In the genomic region with DNA sequence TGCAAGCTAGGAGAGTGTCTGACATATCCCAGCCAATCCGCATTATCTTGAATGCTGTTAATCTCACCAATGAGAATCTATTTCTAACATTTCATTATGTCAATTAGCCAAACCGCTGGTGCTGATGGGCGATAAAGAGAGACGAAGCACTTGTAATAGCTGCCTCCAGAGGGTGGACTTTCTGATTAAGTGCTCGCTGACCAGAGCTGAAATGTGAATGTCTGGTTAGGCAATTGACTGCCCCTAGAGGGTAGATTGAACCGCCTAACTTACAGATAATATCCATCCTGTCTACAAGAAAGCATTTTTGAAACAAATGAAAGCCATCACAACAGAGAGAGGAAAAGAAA, we compare ENCODE assay signal across 8 cellular contexts. TPM values are rescaled to one million over a fixed set of nuclear protein-coding genes. Genes with fewer than 3 reads are reported as not detected.
DNase-seq lines count a peak whose midpoint lies in the region; ATAC-seq, FAIRE-seq and TF ChIP-seq lines count a peak whose summit lies in the region.

No MANE protein-coding gene starts in this region.

- peak overlapping the region; percentile 71 for H3K4me3 ChIP-seq in OCI-LY1 (ENCODE audit: low read depth, low read length, poor library complexity, severe bottlenecking)
- H3K4me3 ChIP-seq in GM12878, result peak overlapping the region; percentile 87
- peak overlapping the region; percentile 100 for H3K4me3 ChIP-seq in iPS-15b (ENCODE audit: low read depth, low read length)
- peak overlapping the region; percentile 68 to 99 (median 83) for H3K4me3 ChIP-seq in skin epidermis

- H3K36me3 ChIP-seq in OCI-LY1 (ENCODE audit: insufficient read depth, low read length) (peaks cover 33% of the 10 kb centered on the region), GM12878 (ENCODE audit: control insufficient read depth in 2 of 2, insufficient read depth in 2 of 2, low read length in 1 of 2) (peaks cover 4 to 10% of the 10 kb centered on the region in 2 experiments), iPS-15b (ENCODE audit: control insufficient read depth, insufficient read depth, low read length) (peaks cover 11% of the 10 kb centered on the region)

- FAIRE-seq in GM12878 (lab: Jason Lieb, UNC), result no peak

- H3K9me3 ChIP-seq in OCI-LY1 (ENCODE audit: low read length) (no peaks in the 10 kb centered on the region), GM12878 (replicated peaks; ENCODE audit: control insufficient read depth, insufficient read depth, low read length) (no peaks in the 10 kb centered on the region), iPS-15b (ENCODE audit: control insufficient read depth, insufficient read depth, low read length) (no peaks in the 10 kb centered on the region)

- H3K79me2 ChIP-seq in OCI-LY1 (ENCODE audit: insufficient read depth, low read length) (no peaks in the 10 kb centered on the region), GM12878 (ENCODE audit: control insufficient read depth, insufficient read depth, low read length) (peaks cover 17% of the 10 kb centered on the region)

- WGBS in GM12878 (ENCODE audit: insufficient coverage, insufficient replicate concordance, low lambda C conversion rate, missing lambda C conversion rate), result under 1% methylated on average over 6 of the region's 6 CpGs

- H2AFZ ChIP-seq in OCI-LY1 (ENCODE audit: low read length) (0 out of 2 replicates have a peak overlapping the region, but pooled peaks have one; percentile 3), GM12878 (ENCODE audit: control insufficient read depth, low read depth, low read length) (peak overlapping the region; percentile 84)

- DNase-seq in COLO829 (ENCODE audit: low spot score), result peak; percentile 92
- peak; percentile 66 for DNase-seq in GM19240 (ENCODE audit: insufficient read length, low spot score)
- DNase-seq in HT-29 (ENCODE audit: low spot score), result peak; percentile 96
- no peak for DNase-seq in GM12878 (ENCODE audit: low read depth, low spot score)

- in situ Hi-C loops in GM12878 (cut with MboI), result no loop called here

- BruUV-seq in GM12878 (replicated peaks; lab: Mats Ljungman, UMichigan), result no TSS peak

- ATAC-seq in GM12878 (peak; percentile 70), GM21526 (IDR thresholded peaks at IDR 0.05; ENCODE audit: low FRiP score, unreplicated experiment) (no peak)

- SMC1A ChIA-PET in GM12878 (lab: Charles Lee; ENCODE audit: uncharacterized antibody, unreplicated experiment), result interaction anchor here (0.8 to 1.8 kb wide), 4 partner anchors 24 to 131 kb away, joined by 3 to 8 read pairs (median 4); a partner anchor contains a TSS

- H3K27me3 ChIP-seq in OCI-LY1 (ENCODE audit: insufficient read depth, low read length), result no peaks in the 10 kb centered on the region
- H3K27me3 ChIP-seq in GM12878 (replicated peaks in 1 of 2; ENCODE audit: control insufficient read depth in 2 of 2, insufficient read depth in 2 of 2, low read length in 1 of 2), result peaks cover 0 to 1% of the 10 kb centered on the region in 2 experiments; a peak in 1 of 4 replicates
- no peaks in the 10 kb centered on the region for H3K27me3 ChIP-seq in iPS-15b (ENCODE audit: control insufficient read depth, insufficient read depth, low read length)

- POLR2A ChIA-PET in GM12878 (lab: Charles Lee), result interaction anchor here (0.5 to 1.0 kb wide), 4 partner anchors 23 to 81 kb away, joined by 3 to 8 read pairs (median 4); a partner anchor contains a TSS

- H3K9me2 ChIP-seq in OCI-LY1 (ENCODE audit: low read depth, low read length), result no peaks in the 10 kb centered on the region

- intact Hi-C loops in GM12878 (cut with micrococcal nuclease; ENCODE audit: unreplicated experiment), result loop anchor here (1.0 kb wide), 1 partner anchor 94 kb away; no protein-coding TSS in a partner anchor

- H3K9ac ChIP-seq in OCI-LY1 (ENCODE audit: low read length) (peak overlapping the region; percentile 73), GM12878 (ENCODE audit: control insufficient read depth, insufficient read depth, low read length) (peak overlapping the region; percentile 79), iPS-15b (ENCODE audit: low read depth, low read length) (peak overlapping the region; percentile 78)

- CTCF ChIA-PET in GM12878 (lab: Yijun Ruan, JAX), result interaction anchor here (1.0 to 3.3 kb wide), 4 partner anchors 24 to 131 kb away, joined by 3 to 18 read pairs (median 5); a partner anchor contains a TSS

- no peak for TF ChIP-seq POLR2A in GM12878 (IDR thresholded peaks at IDR 0.05; ENCODE audit: low read depth, low read length)

- H3K4me2 ChIP-seq in OCI-LY1 (ENCODE audit: low read length) (peak overlapping the region; percentile 78), GM12878 (ENCODE audit: control insufficient read depth, insufficient read depth) (peak overlapping the region; percentile 88)

- peak; percentile 31; the same call in 1 of the 2 replicates for TF ChIP-seq RAD21 in GM12878 (IDR thresholded peaks at IDR 0.05; ENCODE audit: insufficient read depth, low read depth, low read length)

- RAD21 ChIA-PET in GM12878 (lab: Charles Lee; ENCODE audit: unreplicated experiment), result interaction anchor here (0.5 to 1.7 kb wide), 6 partner anchors 45 to 139 kb away, joined by 3 to 10 read pairs (median 4); a partner anchor contains a TSS

- H4K20me1 ChIP-seq in OCI-LY1 (ENCODE audit: insufficient read depth, low read length), result no peaks in the 10 kb centered on the region
- H4K20me1 ChIP-seq in GM12878 (ENCODE audit: control insufficient read depth, insufficient read depth), result no peaks in the 10 kb centered on the region

- TF ChIP-seq CTCF in OCI-LY1 (IDR thresholded peaks at IDR 0.05; ENCODE audit: low read length) (peak; percentile 55), GM12878 (IDR thresholded peaks at IDR 0.05 in 2 of 3, conservative IDR thresholded peaks at IDR 0.05 in 1 of 3; ENCODE audit: control insufficient read depth in 2 of 3, extremely low read depth in 1 of 3, insufficient read depth in 1 of 3, low read depth in 3 of 3, low read length in 3 of 3) (peak; percentile 32 to 36 (median 32); a peak in 4 of 6 replicates)

- TF ChIP-seq EP300 in GM12878 (IDR thresholded peaks at IDR 0.05; ENCODE audit: borderline replicate concordance in 1 of 2, control insufficient read depth in 1 of 2, low read depth in 2 of 2, low read length in 2 of 2), result no peak

- H3F3A ChIP-seq in OCI-LY1 (ENCODE audit: insufficient read depth, low read length), result no peaks in the 10 kb centered on the region

- H3K4me1 ChIP-seq in OCI-LY1 (ENCODE audit: insufficient read depth, low read length, severe bottlenecking) (peaks cover 26% of the 10 kb centered on the region), GM12878 (ENCODE audit: control insufficient read depth, insufficient read depth, low read length) (peaks cover 25% of the 10 kb centered on the region), iPS-15b (ENCODE audit: control insufficient read depth, insufficient read depth, low read length) (peaks cover 4% of the 10 kb centered on the region)

- H3K27ac ChIP-seq in OCI-LY1 (ENCODE audit: low read depth, low read length, poor library complexity, severe bottlenecking) (peak overlapping the region; percentile 73), GM12878 (ENCODE audit: control insufficient read depth, insufficient read depth) (peak overlapping the region; percentile 89), skin epidermis (peak overlapping the region in 20 of 21 experiments; percentile 64 to 96 (median 90))

RNA-seq across cellular contexts. Expression of a gene that starts 0.6 kb away (rescaled TPM):
- total RNA-seq in HT-29 (2014; rRNA removed; shearing (Covaris generic)), result 96.1 and 120 TPM in 2 replicates
- total RNA-seq in GM12878 (2013; cell fraction: nucleolus; rRNA removed), result 22.0 and 26.3 TPM in 2 replicates
- total RNA-seq in GM12878 (2014; rRNA removed) (26.5 and 30.6 TPM in 2 replicates), GM12878 (2014; rRNA removed; fragmentation: Illumina TruSeq; extraction: Trizol) (22.4 and 30.9 TPM in 2 replicates), GM12878 (2021) (75.8 and 79.0 TPM in 2 replicates)
- polyA plus RNA-seq in GM12878 (2011; ENCODE audit: low read depth), result 6.1 TPM
- polyA plus RNA-seq in GM12878 (2011; rRNA removed) (17.4 and 26.4 TPM in 2 replicates), GM12878 (2014; fragmentation: Illumina TruSeq; extraction: Trizol) (9.2 and 14.0 TPM in 2 replicates), GM12878 (2014; fragmentation: Nextera tagmentation; extraction: Ambion mirVana) (1 to 10 TPM; 1.4 to 3.0 TPM), GM12878 (2014; rRNA removed) (44.6 and 46.5 TPM in 2 replicates), GM12878 (2016; fragmentation: Nextera tagmentation; extraction: Ambion mirVana) (100 to 1,000 TPM; 103 TPM)
- polyA plus RNA-seq in GM12878 (2011; cell fraction: cytosol; rRNA removed), result 33.3 and 42.0 TPM in 2 replicates
- polyA plus RNA-seq in GM12878 (2011; cell fraction: nucleus; rRNA removed), result 24.8 and 43.8 TPM in 2 replicates
- polyA plus RNA-seq in GM12878 (2012), result 20.2 and 22.0 TPM in 2 replicates
- polyA minus RNA-seq in GM12878 (2011; rRNA and poly(A)+ RNA removed), result 12.8 and 20.6 TPM in 2 replicates
- polyA minus RNA-seq in GM12878 (2011; cell fraction: cytosol; rRNA and poly(A)+ RNA removed), result 14.4 and 21.1 TPM in 2 replicates
- 9.4 and 20.5 TPM in 2 replicates for polyA minus RNA-seq in GM12878 (2011; cell fraction: nucleus; rRNA and poly(A)+ RNA removed)

RNA-seq across cellular contexts. Expression of a gene that starts 10.1 kb away (rescaled TPM):
- 2.7 and 3.6 TPM in 2 replicates for total RNA-seq in HT-29 (2014; rRNA removed; shearing (Covaris generic))
- 3.0 TPM in 2 replicates for total RNA-seq in GM12878 (2013; cell fraction: nucleolus; rRNA removed)
- total RNA-seq in GM12878 (2014; rRNA removed) (0.38 and 0.40 TPM in 2 replicates), GM12878 (2014; rRNA removed; fragmentation: Illumina TruSeq; extraction: Trizol) (0.41 and 0.45 TPM in 2 replicates), GM12878 (2021) (1.3 and 1.4 TPM in 2 replicates)
- polyA plus RNA-seq in GM12878 (2011; ENCODE audit: low read depth), result 0.38 TPM
- polyA plus RNA-seq in GM12878 (2011; rRNA removed) (0.16 and 0.24 TPM in 2 replicates), GM12878 (2014; fragmentation: Illumina TruSeq; extraction: Trizol) (0.48 and 0.59 TPM in 2 replicates), GM12878 (2014; fragmentation: Nextera tagmentation; extraction: Ambion mirVana) (under 1 TPM; 0.26 to 0.34 TPM), GM12878 (2014; rRNA removed) (0.72 and 0.93 TPM in 2 replicates), GM12878 (2016; fragmentation: Nextera tagmentation; extraction: Ambion mirVana) (under 1 TPM; 0.30 to 0.68 TPM)
- 0.19 and 0.22 TPM in 2 replicates for polyA plus RNA-seq in GM12878 (2011; cell fraction: cytosol; rRNA removed)
- polyA plus RNA-seq in GM12878 (2011; cell fraction: nucleus; rRNA removed), result 1.2 TPM in 2 replicates
- 0.51 and 0.62 TPM in 2 replicates for polyA plus RNA-seq in GM12878 (2012)
- polyA minus RNA-seq in GM12878 (2011; rRNA and poly(A)+ RNA removed), result 0.73 and 1.3 TPM in 2 replicates
- polyA minus RNA-seq in GM12878 (2011; cell fraction: cytosol; rRNA and poly(A)+ RNA removed), result 0.21 and 0.27 TPM in 2 replicates
- 0.60 and 1.5 TPM in 2 replicates for polyA minus RNA-seq in GM12878 (2011; cell fraction: nucleus; rRNA and poly(A)+ RNA removed)

RNA-seq across cellular contexts. Expression of a gene that starts 23.9 kb away (rescaled TPM):
- 145 and 154 TPM in 2 replicates for total RNA-seq in HT-29 (2014; rRNA removed; shearing (Covaris generic))
- 43.7 and 54.0 TPM in 2 replicates for total RNA-seq in GM12878 (2013; cell fraction: nucleolus; rRNA removed)
- total RNA-seq in GM12878 (2014; rRNA removed) (18.5 and 24.6 TPM in 2 replicates), GM12878 (2014; rRNA removed; fragmentation: Illumina TruSeq; extraction: Trizol) (11.0 and 13.9 TPM in 2 replicates), GM12878 (2021) (28.2 and 29.9 TPM in 2 replicates)
- 13.5 TPM for polyA plus RNA-seq in GM12878 (2011; ENCODE audit: low read depth)
- polyA plus RNA-seq in GM12878 (2011; rRNA removed) (16.0 and 26.4 TPM in 2 replicates), GM12878 (2014; fragmentation: Illumina TruSeq; extraction: Trizol) (8.6 and 18.8 TPM in 2 replicates), GM12878 (2014; fragmentation: Nextera tagmentation; extraction: Ambion mirVana) (1 to 10 TPM; 1.3 to 1.6 TPM), GM12878 (2014; rRNA removed) (26.6 and 28.7 TPM in 2 replicates), GM12878 (2016; fragmentation: Nextera tagmentation; extraction: Ambion mirVana) (10 to 100 TPM; 25.6 to 31.9 TPM)
- 29.0 and 32.3 TPM in 2 replicates for polyA plus RNA-seq in GM12878 (2011; cell fraction: cytosol; rRNA removed)
- 58.9 and 66.4 TPM in 2 replicates for polyA plus RNA-seq in GM12878 (2011; cell fraction: nucleus; rRNA removed)
- 21.4 and 25.9 TPM in 2 replicates for polyA plus RNA-seq in GM12878 (2012)
- polyA minus RNA-seq in GM12878 (2011; rRNA and poly(A)+ RNA removed), result 21.4 and 34.4 TPM in 2 replicates
- polyA minus RNA-seq in GM12878 (2011; cell fraction: cytosol; rRNA and poly(A)+ RNA removed), result 7.7 and 7.9 TPM in 2 replicates
- 17.8 and 26.8 TPM in 2 replicates for polyA minus RNA-seq in GM12878 (2011; cell fraction: nucleus; rRNA and poly(A)+ RNA removed)

RNA-seq across cellular contexts. Expression of a gene that starts 51.8 kb away (rescaled TPM):
- total RNA-seq in HT-29 (2014; rRNA removed; shearing (Covaris generic)), result 10.7 and 12.6 TPM in 2 replicates
- total RNA-seq in GM12878 (2013; cell fraction: nucleolus; rRNA removed), result 0.58 and 0.83 TPM in 2 replicates
- total RNA-seq in GM12878 (2014; rRNA removed) (0.05 and 0.06 TPM in 2 replicates), GM12878 (2014; rRNA removed; fragmentation: Illumina TruSeq; extraction: Trizol) (0.05 TPM in 1 of 2 replicates, not detected in the other), GM12878 (2021) (0.32 and 0.38 TPM in 2 replicates)
- 0.09 TPM for polyA plus RNA-seq in GM12878 (2011; ENCODE audit: low read depth)
- polyA plus RNA-seq in GM12878 (2011; rRNA removed) (0.03 TPM in 2 replicates), GM12878 (2014; fragmentation: Illumina TruSeq; extraction: Trizol) (0.07 TPM in 1 of 2 replicates, not detected in the other), GM12878 (2014; fragmentation: Nextera tagmentation; extraction: Ambion mirVana) (not detected), GM12878 (2014; rRNA removed) (0.03 and 0.04 TPM in 2 replicates), GM12878 (2016; fragmentation: Nextera tagmentation; extraction: Ambion mirVana) (under 1 TPM; 0.03 TPM)
- polyA plus RNA-seq in GM12878 (2011; cell fraction: cytosol; rRNA removed), result 0.02 and 0.04 TPM in 2 replicates
- polyA plus RNA-seq in GM12878 (2011; cell fraction: nucleus; rRNA removed), result 0.13 and 0.22 TPM in 2 replicates
- polyA plus RNA-seq in GM12878 (2012), result 0.29 and 0.32 TPM in 2 replicates
- polyA minus RNA-seq in GM12878 (2011; rRNA and poly(A)+ RNA removed), result 0.05 TPM in 1 of 2 replicates, not detected in the other
- not detected in 2 replicates for polyA minus RNA-seq in GM12878 (2011; cell fraction: cytosol; rRNA and poly(A)+ RNA removed)
- polyA minus RNA-seq in GM12878 (2011; cell fraction: nucleus; rRNA and poly(A)+ RNA removed), result 0.10 and 0.12 TPM in 2 replicates

RNA-seq across cellular contexts. Expression of a gene that starts 53.9 kb away (rescaled TPM):
- 150 and 189 TPM in 2 replicates for total RNA-seq in HT-29 (2014; rRNA removed; shearing (Covaris generic))
- 22.9 and 23.8 TPM in 2 replicates for total RNA-seq in GM12878 (2013; cell fraction: nucleolus; rRNA removed)
- 34.8 and 35.9 TPM in 2 replicates for total RNA-seq in GM12878 (2014; rRNA removed)
- total RNA-seq in GM12878 (2014; rRNA removed; fragmentation: Illumina TruSeq; extraction: Trizol), result 25.2 and 26.8 TPM in 2 replicates
- 70.7 and 71.0 TPM in 2 replicates for total RNA-seq in GM12878 (2021)
- 38.9 TPM for polyA plus RNA-seq in GM12878 (2011; ENCODE audit: low read depth)
- 24.5 and 52.5 TPM in 2 replicates for polyA plus RNA-seq in GM12878 (2011; rRNA removed)
- polyA plus RNA-seq in GM12878 (2011; cell fraction: cytosol; rRNA removed), result 40.6 and 54.5 TPM in 2 replicates
- 39.0 and 39.8 TPM in 2 replicates for polyA plus RNA-seq in GM12878 (2011; cell fraction: nucleus; rRNA removed)
- 74.1 and 86.4 TPM in 2 replicates for polyA plus RNA-seq in GM12878 (2012)
- polyA plus RNA-seq in GM12878 (2014; fragmentation: Illumina TruSeq; extraction: Trizol), result 52.3 and 67.3 TPM in 2 replicates
- polyA plus RNA-seq in GM12878 (2014; fragmentation: Nextera tagmentation; extraction: Ambion mirVana), result 10 to 100 TPM in 1 of 2 experiments, 1 to 10 TPM in 1; 2.3 to 13.2 TPM
- polyA plus RNA-seq in GM12878 (2014; rRNA removed), result 38.0 and 44.6 TPM in 2 replicates
- polyA plus RNA-seq in GM12878 (2016; fragmentation: Nextera tagmentation; extraction: Ambion mirVana), result 10 to 100 TPM; 54.3 to 59.1 TPM
- polyA minus RNA-seq in GM12878 (2011; rRNA and poly(A)+ RNA removed), result 31.0 and 33.4 TPM in 2 replicates
- polyA minus RNA-seq in GM12878 (2011; cell fraction: cytosol; rRNA and poly(A)+ RNA removed), result 24.6 and 34.2 TPM in 2 replicates
- 6.9 and 14.1 TPM in 2 replicates for polyA minus RNA-seq in GM12878 (2011; cell fraction: nucleus; rRNA and poly(A)+ RNA removed)
